ENCODE assay signal across 7 cellular contexts in the genomic region with DNA sequence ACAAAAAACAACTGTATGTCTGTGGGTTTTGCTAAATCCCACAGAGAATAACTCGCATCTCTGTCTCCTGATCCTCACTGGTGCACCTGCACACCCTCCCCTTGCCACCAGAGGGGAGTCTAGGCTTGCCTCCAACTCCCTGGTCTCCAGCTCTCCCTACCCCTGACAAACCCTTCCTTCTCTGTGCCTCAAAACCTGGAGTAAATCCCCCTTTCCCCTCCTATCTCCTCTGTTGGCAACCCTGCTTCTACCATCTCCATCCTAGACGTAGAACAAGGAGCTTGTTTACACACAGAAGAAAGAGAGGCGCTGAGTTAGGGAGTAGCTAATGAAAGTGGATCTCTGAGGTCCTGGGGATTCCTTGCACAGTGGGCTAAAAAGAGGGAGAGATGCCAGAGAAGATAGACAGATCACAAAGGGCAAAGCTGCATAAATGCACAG. TPM values are rescaled to one million over a fixed set of nuclear protein-coding genes. Genes with fewer than 3 reads are reported as not detected.
DNase-seq lines count a peak whose midpoint lies in the region; ATAC-seq and TF ChIP-seq lines count a peak whose summit lies in the region.

No MANE protein-coding gene starts in this region.

- no peaks in the 10 kb centered on the region for H3K36me3 Mint-ChIP-seq in activated CD4-positive, alpha-beta T cell treated with anti-CD3 and anti-CD28 coated beads, Interleukin-2, amount 10 ng/mL, durations not matched to agents 24 days and 14 days (ENCODE audit: low read depth)
- no peaks in the 10 kb centered on the region for H3K36me3 Mint-ChIP-seq in mesothelial cell of epicardium

- H3K4me3 Mint-ChIP-seq in activated CD4-positive, alpha-beta T cell treated with anti-CD3 and anti-CD28 coated beads, Interleukin-2, amount 10 ng/mL, durations not matched to agents 24 days and 14 days: no peak overlapping the region
- H3K4me3 Mint-ChIP-seq in mesothelial cell of epicardium: no peak overlapping the region

- H3K9me3 ChIP-seq in effector memory CD4-positive, alpha-beta T cell (ENCODE audit: control insufficient read depth, low read length): no peaks in the 10 kb centered on the region
- H3K9me3 ChIP-seq in testis: no peaks in the 10 kb centered on the region

- H3K27ac Mint-ChIP-seq in activated CD4-positive, alpha-beta T cell treated with anti-CD3 and anti-CD28 coated beads, Interleukin-2, amount 10 ng/mL, durations not matched to agents 24 days and 14 days: no peak overlapping the region
- H3K27ac Mint-ChIP-seq in mesothelial cell of epicardium: no peak overlapping the region

- ATAC-seq in HG03175 (IDR thresholded peaks at IDR 0.05; ENCODE audit: unreplicated experiment): peak; percentile 73

- intact Hi-C loops in activated CD4-positive, alpha-beta T cell treated with anti-CD3 and anti-CD28 coated beads, Interleukin-2, amount 10 ng/mL, durations not matched to agents 24 days and 14 days (cut with micrococcal nuclease): no loop called here
- intact Hi-C loops in testis (cut with DNase I; ENCODE audit: low total_unique reads): no loop called here

- TF ChIP-seq CTCF in GM12865 (IDR thresholded peaks at IDR 0.05; ENCODE audit: insufficient read depth, low read depth, low read length, missing control alignments): peak; percentile 98
- TF ChIP-seq CTCF in mesothelial cell of epicardium (IDR thresholded peaks at IDR 0.05; ENCODE audit: unreplicated experiment): peak; percentile 62
- peak; percentile 68 to 72 (median 69) for TF ChIP-seq CTCF in testis (IDR thresholded peaks at IDR 0.05)

- H3K9me3 Mint-ChIP-seq in activated CD4-positive, alpha-beta T cell treated with anti-CD3 and anti-CD28 coated beads, Interleukin-2, amount 10 ng/mL, durations not matched to agents 24 days and 14 days: no peaks in the 10 kb centered on the region
- H3K9me3 Mint-ChIP-seq in mesothelial cell of epicardium: no peaks in the 10 kb centered on the region

- H3K27me3 ChIP-seq in effector memory CD4-positive, alpha-beta T cell (replicated peaks; ENCODE audit: control insufficient read depth, insufficient read depth, low read length, poor library complexity, severe bottlenecking): no peaks in the 10 kb centered on the region
- H3K27me3 ChIP-seq in testis: no peaks in the 10 kb centered on the region

- H3K4me1 Mint-ChIP-seq in activated CD4-positive, alpha-beta T cell treated with anti-CD3 and anti-CD28 coated beads, Interleukin-2, amount 10 ng/mL, durations not matched to agents 24 days and 14 days: peaks cover 18% of the 10 kb centered on the region
- peaks cover 13% of the 10 kb centered on the region for H3K4me1 Mint-ChIP-seq in mesothelial cell of epicardium

- TF ChIP-seq POLR2A in testis (IDR thresholded peaks at IDR 0.05): no peak

- DNase-seq in GM12865 (ENCODE audit: low read depth): peak; percentile 80
- DNase-seq in NCI-H526 treated with DMSO at 0.1 percent for 48 hours (lab: John Stamatoyannopoulos, UW): peak; percentile 66
- DNase-seq in activated CD4-positive, alpha-beta T cell treated with anti-CD3 and anti-CD28 coated beads, Interleukin-2, amount 10 ng/mL, durations not matched to agents 24 days and 14 days: peak; percentile 91
- peak; percentile 23 to 41 (median 33) for DNase-seq in effector memory CD4-positive, alpha-beta T cell
- DNase-seq in mesothelial cell of epicardium (ENCODE audit: low spot score in 2 of 2, unreplicated experiment in 2 of 2): peak in 1 of 2 experiments; percentile 69
- DNase-seq in testis: peak; percentile 78

- no peak overlapping the region for H3K4me3 ChIP-seq in GM12865 (ENCODE audit: low read depth, low read length)
- no peak overlapping the region for H3K4me3 ChIP-seq in effector memory CD4-positive, alpha-beta T cell (ENCODE audit: insufficient read depth, low read depth, low read length, poor library complexity, severe bottlenecking)
- H3K4me3 ChIP-seq in testis: no peak overlapping the region

- H3K36me3 ChIP-seq in effector memory CD4-positive, alpha-beta T cell (ENCODE audit: control insufficient read depth, insufficient read depth, low read length): no peaks in the 10 kb centered on the region
- no peaks in the 10 kb centered on the region for H3K36me3 ChIP-seq in testis (ENCODE audit: low read depth, missing control alignments)

- no peak overlapping the region for H3K27ac ChIP-seq in effector memory CD4-positive, alpha-beta T cell (ENCODE audit: insufficient read depth, low read length, poor library complexity, severe bottlenecking)
- peak overlapping the region in 1 of 2 donors; percentile 9 for H3K27ac ChIP-seq in testis

- H3K27me3 Mint-ChIP-seq in activated CD4-positive, alpha-beta T cell treated with anti-CD3 and anti-CD28 coated beads, Interleukin-2, amount 10 ng/mL, durations not matched to agents 24 days and 14 days: no peaks in the 10 kb centered on the region
- no peaks in the 10 kb centered on the region for H3K27me3 Mint-ChIP-seq in mesothelial cell of epicardium (ENCODE audit: low read depth)

- 35 to 40% methylated on average over 3 of the region's 3 CpGs for WGBS in testis, 2 donors

- H3K4me1 ChIP-seq in effector memory CD4-positive, alpha-beta T cell (ENCODE audit: control insufficient read depth, insufficient read depth, low read length, poor library complexity, severe bottlenecking): peaks cover 9% of the 10 kb centered on the region
- H3K4me1 ChIP-seq in testis: peaks cover 14% of the 10 kb centered on the region

RNA-seq across cellular contexts. Expression of a gene that starts 6.0 kb away (rescaled TPM):
- total RNA-seq in activated CD4-positive, alpha-beta T cell treated with anti-CD3 and anti-CD28 coated beads, Interleukin-2, amount 10 ng/mL, durations not matched to agents 24 days and 14 days: 3.0 and 3.5 TPM in 2 replicates
- total RNA-seq in mesothelial cell of epicardium: 2.9 to 3.5 TPM (median 2.9 TPM) in 3 replicates
- 10 to 100 TPM in 1 of 2 donors, 1 to 10 TPM in 1; 7.2 to 10.2 TPM for total RNA-seq in testis
- polyA plus RNA-seq in testis (ENCODE audit: insufficient read depth, low read depth, low replicate concordance): 2.9 TPM

RNA-seq across cellular contexts. Expression of a gene that starts 13.3 kb away (rescaled TPM):
- total RNA-seq in activated CD4-positive, alpha-beta T cell treated with anti-CD3 and anti-CD28 coated beads, Interleukin-2, amount 10 ng/mL, durations not matched to agents 24 days and 14 days: 16.2 and 17.0 TPM in 2 replicates
- total RNA-seq in mesothelial cell of epicardium (26.1 to 27.9 TPM (median 27.4 TPM) in 3 replicates), testis (10 to 100 TPM; 14.3 to 19.3 TPM)
- polyA plus RNA-seq in testis (ENCODE audit: insufficient read depth, low read depth, low replicate concordance): 22.2 TPM

RNA-seq across cellular contexts. Expression of a gene that starts 13.6 kb away (rescaled TPM):
- total RNA-seq in activated CD4-positive, alpha-beta T cell treated with anti-CD3 and anti-CD28 coated beads, Interleukin-2, amount 10 ng/mL, durations not matched to agents 24 days and 14 days: 68.4 and 71.5 TPM in 2 replicates
- 63.7 to 68.8 TPM (median 66.2 TPM) in 3 replicates for total RNA-seq in mesothelial cell of epicardium
- total RNA-seq in testis: 100 to 1,000 TPM in 1 of 2 donors, 10 to 100 TPM in 1; 99.1 to 108 TPM
- 95.4 TPM for polyA plus RNA-seq in testis (ENCODE audit: insufficient read depth, low read depth, low replicate concordance)

RNA-seq across cellular contexts. Expression of a gene that starts 16.0 kb away (rescaled TPM):
- 123 and 126 TPM in 2 replicates for total RNA-seq in activated CD4-positive, alpha-beta T cell treated with anti-CD3 and anti-CD28 coated beads, Interleukin-2, amount 10 ng/mL, durations not matched to agents 24 days and 14 days
- 97.2 to 109 TPM (median 105 TPM) in 3 replicates for total RNA-seq in mesothelial cell of epicardium
- total RNA-seq in testis: 100 to 1,000 TPM; 144 to 179 TPM
- polyA plus RNA-seq in testis (ENCODE audit: insufficient read depth, low read depth, low replicate concordance): 136 TPM

RNA-seq across cellular contexts. Expression of a gene that starts 25.8 kb away (rescaled TPM):
- 31.7 and 39.2 TPM in 2 replicates for total RNA-seq in activated CD4-positive, alpha-beta T cell treated with anti-CD3 and anti-CD28 coated beads, Interleukin-2, amount 10 ng/mL, durations not matched to agents 24 days and 14 days
- total RNA-seq in mesothelial cell of epicardium (22.0 to 23.6 TPM (median 23.3 TPM) in 3 replicates), testis (10 to 100 TPM; 57.5 to 78.7 TPM)
- polyA plus RNA-seq in testis (ENCODE audit: insufficient read depth, low read depth, low replicate concordance): 71.8 TPM
